In genomic region chr15:62125763-62126162, GRCh38 we compare ENCODE assay signal across 8 cellular contexts. TPM values are rescaled to one million over a fixed set of nuclear protein-coding genes. Genes with fewer than 3 reads are reported as not detected.
DNase-seq lines count a peak whose midpoint lies in the region; ATAC-seq and TF ChIP-seq lines count a peak whose summit lies in the region.

No MANE protein-coding gene starts in this region.

- no TSS peak for BruUV-seq in PC-3 (replicated peaks; lab: Mats Ljungman, UMichigan)

- intact Hi-C loops in PC-3 (cut with micrococcal nuclease) = no loop called here

- H3K27me3 ChIP-seq in ACC112 (ENCODE audit: insufficient read depth, low read length) (no peaks in the 10 kb centered on the region), PC-3 (ENCODE audit: low read length) (no peaks in the 10 kb centered on the region)

- no peak overlapping the region for H3K9ac ChIP-seq in PC-3 (ENCODE audit: low read length)

- peaks cover 20% of the 10 kb centered on the region for H3K4me1 ChIP-seq in ACC112 (ENCODE audit: control insufficient read depth, insufficient read depth, low read length, unreplicated experiment)
- H3K4me1 ChIP-seq in PC-3 (ENCODE audit: insufficient read depth, low read length) = peaks cover 23% of the 10 kb centered on the region

- no peaks in the 10 kb centered on the region for H3K9me2 ChIP-seq in PC-3 (replicated peaks; ENCODE audit: low read length)

- TF ChIP-seq CTCF in PC-3 (conservative IDR thresholded peaks at IDR 0.05; ENCODE audit: low read depth, low read length) = peak; percentile 54
- TF ChIP-seq CTCF in fibroblast of villous mesenchyme (IDR thresholded peaks at IDR 0.05; ENCODE audit: insufficient read depth, low read depth, low read length) = peak; percentile 75

- H3K4me2 ChIP-seq in PC-3 (ENCODE audit: low read length) = no peak overlapping the region

- H3K36me3 ChIP-seq in ACC112 (ENCODE audit: insufficient read depth, low read length) = no peaks in the 10 kb centered on the region
- H3K36me3 ChIP-seq in PC-3 (ENCODE audit: low read depth, low read length) = no peaks in the 10 kb centered on the region

- no peaks in the 10 kb centered on the region for H3K9me3 ChIP-seq in PC-3 (ENCODE audit: low read length)

- peaks cover 3% of the 10 kb centered on the region for H3F3A ChIP-seq in PC-3 (ENCODE audit: low read length, unreplicated experiment)

- CTCF ChIA-PET in PC-3 (lab: Charles Lee) = interaction anchor here (0.5 to 1.1 kb wide), 4 partner anchors 16 to 770 kb away, joined by 3 to 5 read pairs (median 4); no protein-coding TSS in a partner anchor

- no peak overlapping the region for H3K27ac ChIP-seq in ACC112 (ENCODE audit: low read depth, low read length)
- no peak overlapping the region for H3K27ac ChIP-seq in PC-3 (ENCODE audit: low read length)

- H3K4me3 ChIP-seq in ACC112 (ENCODE audit: low read depth, low read length) = no peak overlapping the region
- H3K4me3 ChIP-seq in PC-3 (ENCODE audit: low read length) = no peak overlapping the region
- H3K4me3 ChIP-seq in fibroblast of villous mesenchyme (ENCODE audit: low read depth, low read length) = no peak overlapping the region

- H3K79me2 ChIP-seq in ACC112 (ENCODE audit: control insufficient read depth, insufficient read depth, low read length, unreplicated experiment) = no peaks in the 10 kb centered on the region
- no peaks in the 10 kb centered on the region for H3K79me2 ChIP-seq in PC-3 (ENCODE audit: low read length)

- no peaks in the 10 kb centered on the region for H4K20me1 ChIP-seq in PC-3 (ENCODE audit: low read length)

- ATAC-seq in PC-3 = peak; percentile 42; the same call in 1 of the 2 replicates
- ATAC-seq in HG03469 (IDR thresholded peaks at IDR 0.05; ENCODE audit: unreplicated experiment) = no peak
- ATAC-seq in GM19455 (IDR thresholded peaks at IDR 0.05; ENCODE audit: unreplicated experiment) = no peak

- POLR2A ChIA-PET in PC-3 (lab: Charles Lee; ENCODE audit: unreplicated experiment) = no interaction called here

- H2AFZ ChIP-seq in ACC112 (ENCODE audit: low read length, unreplicated experiment) = peak overlapping the region; percentile 13
- no peak overlapping the region for H2AFZ ChIP-seq in PC-3 (ENCODE audit: low read length)

- DNase-seq in HuH-7 (ENCODE audit: low spot score) (peak; percentile 20), PC-3 (peak; percentile 51), fibroblast of villous mesenchyme (ENCODE audit: low read depth) (peak; percentile 69), GOT3 (lab: John Stamatoyannopoulos, UW) (no peak), C1 segment of cervical spinal cord (lab: John Stamatoyannopoulos, UW) (no peak)

RNA-seq across cellular contexts. Expression of gene C2CD4B, which starts 39.3 kb away (rescaled TPM):
- not detected in 2 replicates for total RNA-seq in PC-3 (2014; rRNA removed)
- total RNA-seq in fibroblast of villous mesenchyme = not detected in 2 replicates

RNA-seq across cellular contexts. Expression of gene C2CD4A, which starts 59.0 kb away (rescaled TPM):
- total RNA-seq in PC-3 (2014; rRNA removed) = 0.11 and 0.52 TPM in 2 replicates
- total RNA-seq in fibroblast of villous mesenchyme = not detected in 2 replicates

Comparison
In these comparisons a context has a peak if more than half of its experiments do, and no peak if none do; other contexts are left out.
1. DNase-seq: peak in HuH-7 (single experiment), PC-3 (single experiment) and fibroblast of villous mesenchyme (single experiment); none in GOT3 (single experiment) and C1 segment of cervical spinal cord (0 of 14).